8 cellular contexts compared by ENCODE assay signal in the genomic region with DNA sequence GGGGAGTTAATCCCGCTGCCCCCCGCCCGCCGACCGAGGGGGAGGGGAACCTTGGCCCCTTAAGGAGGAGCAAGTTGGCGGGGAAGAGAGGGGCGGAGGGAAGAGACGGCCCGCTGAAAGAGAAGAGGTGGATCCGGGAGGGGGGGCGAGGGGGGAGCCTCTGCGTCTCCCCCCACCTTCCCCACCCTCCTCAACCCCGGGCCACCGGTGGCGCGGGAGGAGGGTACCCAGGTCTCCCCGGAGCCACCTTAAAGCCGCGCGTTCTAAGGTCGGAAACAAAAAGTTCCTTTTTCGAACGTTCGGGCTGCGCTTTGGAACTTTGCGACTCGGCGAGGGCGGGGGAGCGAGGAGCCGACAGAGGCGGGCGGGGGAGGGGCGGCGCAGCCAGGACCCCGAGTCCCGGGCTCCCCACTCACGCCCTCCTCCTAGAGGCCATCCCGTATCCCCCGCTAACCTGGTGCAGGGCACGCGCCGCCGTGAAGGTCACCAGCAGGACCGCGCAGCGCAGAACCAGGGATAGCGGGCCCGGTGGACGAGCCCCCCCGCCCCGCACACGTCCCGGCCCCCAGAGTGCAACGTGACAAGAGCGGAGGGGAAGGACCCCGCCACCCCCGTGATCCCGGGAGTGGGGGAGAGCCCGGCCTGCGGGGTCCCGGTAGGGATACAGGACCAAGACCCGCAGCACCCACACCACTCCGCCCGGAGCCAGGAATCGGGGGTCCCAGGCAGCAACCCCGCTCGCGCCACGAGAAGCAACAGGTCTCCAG. TPM values are rescaled to one million over a fixed set of nuclear protein-coding genes. Genes with fewer than 3 reads are reported as not detected.
A peak's percentile ranks its signal among the peaks of the same experiment; 100 is the strongest.
DNase-seq lines count a peak whose midpoint lies in the region; ATAC-seq, FAIRE-seq and TF ChIP-seq lines count a peak whose summit lies in the region.

No MANE protein-coding gene starts in this region.

- H2AFZ ChIP-seq in HepG2 (ENCODE audit: low read length): no peak overlapping the region

- POLR2A ChIA-PET in HepG2 (lab: Yijun Ruan, JAX): interaction anchor here (0.6 to 1.5 kb wide), 5 partner anchors 10 to 41 kb away, joined by 3 to 8 read pairs (median 5); a partner anchor contains a TSS

- peaks cover 37% of the 10 kb centered on the region for H4K20me1 ChIP-seq in HepG2 (ENCODE audit: insufficient read depth, low read length)

- CTCF ChIA-PET in HepG2 (lab: Yijun Ruan, JAX; ENCODE audit: low intra/inter-chr PET ratio, low total read pairs): no interaction called here

- no peak for DNase-seq in AG09309 (ENCODE audit: low read depth)
- DNase-seq in GM19239 (ENCODE audit: insufficient read length, low spot score): no peak
- peak; percentile 82 for DNase-seq in NAMALWA (ENCODE audit: low spot score)
- peak; percentile 80 to 82 for DNase-seq in activated CD4-positive, alpha-beta T cell treated with anti-CD3 and anti-CD28 coated beads for 4 hours
- peak; percentile 86 for DNase-seq in colonic mucosa
- DNase-seq in HepG2 (ENCODE audit: low spot score): peak; percentile 76
- peak; percentile 81 for DNase-seq in stimulated activated CD4-positive, alpha-beta T cell treated with anti-CD3 and anti-CD28 coated beads, Interleukin-4, amount 100 ng/mL, for 24 hours

- under 1% methylated on average over 34 of the region's 70 CpGs for WGBS in HepG2 (ENCODE audit: low lambda C conversion rate)

- peak; percentile 27; the same call in 1 of the 2 replicates for TF ChIP-seq RAD21 in HepG2 (CRISPR knock-in tag; IDR thresholded peaks at IDR 0.05)

- H3K4me1 ChIP-seq in colonic mucosa (peaks cover 10% of the 10 kb centered on the region), HepG2 (ENCODE audit: insufficient read depth, low read length) (peaks cover 65% of the 10 kb centered on the region)

- TSS peak; percentile 80 for BruUV-seq in HepG2 (replicated peaks; lab: Mats Ljungman, UMichigan)

- no peak for TF ChIP-seq CTCF in AG09309 (IDR thresholded peaks at IDR 0.05; ENCODE audit: control insufficient read depth, insufficient read depth, low read depth, low read length, missing control alignments)
- no peak for TF ChIP-seq CTCF in colonic mucosa (IDR thresholded peaks at IDR 0.05)
- TF ChIP-seq CTCF in HepG2 (CRISPR knock-in tag; IDR thresholded peaks at IDR 0.05): peak; percentile 34

- H3K9ac ChIP-seq in colonic mucosa (ENCODE audit: low read depth in 2 of 2, low read length in 2 of 2): peak overlapping the region; percentile 97 to 100
- H3K9ac ChIP-seq in HepG2 (ENCODE audit: insufficient read depth, low read depth, low read length): peak overlapping the region; percentile 100

- no peaks in the 10 kb centered on the region for H3K9me3 ChIP-seq in colonic mucosa
- H3K9me3 ChIP-seq in HepG2 (ENCODE audit: low read length): no peaks in the 10 kb centered on the region

- intact Hi-C loops in colonic mucosa (cut with DNase I): no loop called here
- intact Hi-C loops in HepG2 (cut with micrococcal nuclease; ENCODE audit: unreplicated experiment): no loop called here

- no peaks in the 10 kb centered on the region for H3K36me3 ChIP-seq in colonic mucosa
- peaks cover 4 to 24% of the 10 kb centered on the region in 2 experiments; a peak in 3 of 5 replicates for H3K36me3 ChIP-seq in HepG2 (replicated peaks in 1 of 2; ENCODE audit: control insufficient read depth in 1 of 2, insufficient read depth in 2 of 2, low read length in 2 of 2)

- peak in 1 of 2 experiments; percentile 13; a peak in 2 of 4 replicates for TF ChIP-seq POLR2A in HepG2 (IDR thresholded peaks at IDR 0.05; ENCODE audit: insufficient read depth in 1 of 2, low read depth in 2 of 2, low read length in 2 of 2)

- H3K27ac ChIP-seq in colonic mucosa (peak overlapping the region; percentile 93), HepG2 (ENCODE audit: extremely low read length, insufficient read depth, low read length) (peak overlapping the region; percentile 100)

- FAIRE-seq in GM19239 (lab: Jason Lieb, UNC) (peak; percentile 84), HepG2 (lab: Jason Lieb, UNC) (no peak)

- peak overlapping the region; percentile 46 for H3K4me2 ChIP-seq in HepG2 (ENCODE audit: low read depth, low read length)

- peak; percentile 60 for ATAC-seq in HepG2
- no peak for ATAC-seq in HG03354 (IDR thresholded peaks at IDR 0.05; ENCODE audit: poor library complexity, severe bottlenecking, unreplicated experiment)

- in situ Hi-C loops in HepG2 (cut with HindIII; ENCODE audit: extremely low pct_ligation_motif_present, low pct_unique_long_range_greater_than_20kb): loop anchor here (5.0 kb wide), 1 partner anchor 33 kb away; no protein-coding TSS in a partner anchor

- H3K27me3 ChIP-seq in colonic mucosa: no peaks in the 10 kb centered on the region
- no peaks in the 10 kb centered on the region; a peak in 1 of 5 replicates for H3K27me3 ChIP-seq in HepG2 (ENCODE audit: control insufficient read depth in 1 of 2, insufficient read depth in 2 of 2, low read length in 2 of 2)

- peak in 1 of 2 experiments; percentile 15; a peak in 1 of 4 replicates for TF ChIP-seq EP300 in HepG2 (IDR thresholded peaks at IDR 0.05; ENCODE audit: low read depth in 2 of 2, low read length in 2 of 2)
- TF ChIP-seq EP300 in HepG2 (CRISPR knock-in tag; IDR thresholded peaks at IDR 0.05; ENCODE audit: borderline replicate concordance): no peak

- peak overlapping the region; percentile 100 for H3K4me3 ChIP-seq in AG09309 (ENCODE audit: control insufficient read depth, low read depth, low read length)
- H3K4me3 ChIP-seq in colonic mucosa: peak overlapping the region; percentile 86
- H3K4me3 ChIP-seq in HepG2 (replicated peaks in 1 of 3; ENCODE audit: insufficient read depth in 1 of 3, low read depth in 2 of 3, low read length in 3 of 3): peak overlapping the region; percentile 95 to 99 (median 99)

- H3K79me2 ChIP-seq in HepG2 (ENCODE audit: insufficient read depth, low read length): peaks cover 43% of the 10 kb centered on the region

RNA-seq across cellular contexts. Expression of a gene that starts 0.7 kb away (rescaled TPM):
- total RNA-seq in colonic mucosa: 10 to 100 TPM; 46.7 to 57.3 TPM
- 43.2 and 67.1 TPM in 2 replicates for total RNA-seq in HepG2 (2016; rRNA removed; fragmentation: Illumina TruSeq; extraction: Trizol)
- total RNA-seq in HepG2 (2016; cell fraction: cytosol; rRNA removed; fragmentation: Illumina TruSeq; extraction: Trizol; ENCODE audit: low read depth): 54.9 and 66.8 TPM in 2 replicates
- total RNA-seq in HepG2 (2016; cell fraction: insoluble cytoplasmic fraction; rRNA removed; fragmentation: Illumina TruSeq; extraction: Trizol): 35.3 and 68.2 TPM in 2 replicates
- total RNA-seq in HepG2 (2016; cell fraction: membrane; rRNA removed; fragmentation: Illumina TruSeq; extraction: Trizol): 104 and 115 TPM in 2 replicates
- 31.2 and 38.3 TPM in 2 replicates for total RNA-seq in HepG2 (2016; cell fraction: nucleus; rRNA removed; fragmentation: Illumina TruSeq; extraction: Trizol)
- polyA plus RNA-seq in HepG2 (2011; rRNA removed): 62.5 and 69.9 TPM in 2 replicates
- 36.9 and 45.9 TPM in 2 replicates for polyA plus RNA-seq in HepG2 (2011; cell fraction: cytosol; rRNA removed)
- 109 and 170 TPM in 2 replicates for polyA plus RNA-seq in HepG2 (2011; cell fraction: nucleus; rRNA removed)
- polyA plus RNA-seq in HepG2 (2012): 38.4 and 44.3 TPM in 2 replicates
- 30.4 TPM in 2 replicates for polyA plus RNA-seq in HepG2 (2016; cell fraction: cytosol; fragmentation: Illumina TruSeq; extraction: Trizol; ENCODE audit: low read depth)
- polyA plus RNA-seq in HepG2 (2016; cell fraction: insoluble cytoplasmic fraction; fragmentation: Illumina TruSeq; extraction: Trizol; ENCODE audit: low read depth): 56.4 and 79.4 TPM in 2 replicates
- 55.2 and 69.1 TPM in 2 replicates for polyA plus RNA-seq in HepG2 (2016; cell fraction: membrane; fragmentation: Illumina TruSeq; extraction: Trizol; ENCODE audit: low read depth)
- 77.4 and 89.7 TPM in 2 replicates for polyA plus RNA-seq in HepG2 (2016; cell fraction: nucleus; fragmentation: Illumina TruSeq; extraction: Trizol; ENCODE audit: insufficient read depth, low read depth)
- 39.2 and 85.5 TPM in 2 replicates for polyA minus RNA-seq in HepG2 (2011; rRNA and poly(A)+ RNA removed; ENCODE audit: low replicate concordance)
- polyA minus RNA-seq in HepG2 (2011; cell fraction: cytosol; rRNA and poly(A)+ RNA removed): 38.3 and 50.2 TPM in 2 replicates
- 40.9 and 56.5 TPM in 2 replicates for polyA minus RNA-seq in HepG2 (2011; cell fraction: nucleus; rRNA and poly(A)+ RNA removed)

RNA-seq across cellular contexts. Expression of a gene that starts 11.9 kb away (rescaled TPM):
- total RNA-seq in colonic mucosa (10 to 100 TPM; 47.8 to 51.8 TPM), HepG2 (2016; rRNA removed; fragmentation: Illumina TruSeq; extraction: Trizol) (14.8 and 16.9 TPM in 2 replicates)
- total RNA-seq in HepG2 (2016; cell fraction: cytosol; rRNA removed; fragmentation: Illumina TruSeq; extraction: Trizol; ENCODE audit: low read depth): 16.1 and 22.9 TPM in 2 replicates
- total RNA-seq in HepG2 (2016; cell fraction: insoluble cytoplasmic fraction; rRNA removed; fragmentation: Illumina TruSeq; extraction: Trizol): 11.4 and 17.4 TPM in 2 replicates
- total RNA-seq in HepG2 (2016; cell fraction: membrane; rRNA removed; fragmentation: Illumina TruSeq; extraction: Trizol): 31.4 and 34.4 TPM in 2 replicates
- total RNA-seq in HepG2 (2016; cell fraction: nucleus; rRNA removed; fragmentation: Illumina TruSeq; extraction: Trizol): 9.7 and 11.2 TPM in 2 replicates
- polyA plus RNA-seq in HepG2 (2011; rRNA removed): 52.5 and 56.5 TPM in 2 replicates
- 33.8 and 36.7 TPM in 2 replicates for polyA plus RNA-seq in HepG2 (2011; cell fraction: cytosol; rRNA removed)
- 33.5 and 34.5 TPM in 2 replicates for polyA plus RNA-seq in HepG2 (2011; cell fraction: nucleus; rRNA removed)
- 25.2 and 25.7 TPM in 2 replicates for polyA plus RNA-seq in HepG2 (2012)
- 41.6 and 46.1 TPM in 2 replicates for polyA plus RNA-seq in HepG2 (2016; cell fraction: cytosol; fragmentation: Illumina TruSeq; extraction: Trizol; ENCODE audit: low read depth)
- 45.9 and 55.0 TPM in 2 replicates for polyA plus RNA-seq in HepG2 (2016; cell fraction: insoluble cytoplasmic fraction; fragmentation: Illumina TruSeq; extraction: Trizol; ENCODE audit: low read depth)
- 67.9 and 73.5 TPM in 2 replicates for polyA plus RNA-seq in HepG2 (2016; cell fraction: membrane; fragmentation: Illumina TruSeq; extraction: Trizol; ENCODE audit: low read depth)
- 44.2 and 47.7 TPM in 2 replicates for polyA plus RNA-seq in HepG2 (2016; cell fraction: nucleus; fragmentation: Illumina TruSeq; extraction: Trizol; ENCODE audit: insufficient read depth, low read depth)
- polyA minus RNA-seq in HepG2 (2011; rRNA and poly(A)+ RNA removed; ENCODE audit: low replicate concordance): 34.3 and 51.6 TPM in 2 replicates
- 9.1 and 14.1 TPM in 2 replicates for polyA minus RNA-seq in HepG2 (2011; cell fraction: cytosol; rRNA and poly(A)+ RNA removed)
- 5.2 and 6.8 TPM in 2 replicates for polyA minus RNA-seq in HepG2 (2011; cell fraction: nucleus; rRNA and poly(A)+ RNA removed)

RNA-seq across cellular contexts. Expression of a gene that starts 14.8 kb away (rescaled TPM):
- total RNA-seq in colonic mucosa: 10 to 100 TPM; 47.8 to 54.6 TPM
- total RNA-seq in HepG2 (2016; rRNA removed; fragmentation: Illumina TruSeq; extraction: Trizol): 5.4 and 8.0 TPM in 2 replicates
- 1.5 and 1.8 TPM in 2 replicates for total RNA-seq in HepG2 (2016; cell fraction: cytosol; rRNA removed; fragmentation: Illumina TruSeq; extraction: Trizol; ENCODE audit: low read depth)
- 5.2 and 7.8 TPM in 2 replicates for total RNA-seq in HepG2 (2016; cell fraction: insoluble cytoplasmic fraction; rRNA removed; fragmentation: Illumina TruSeq; extraction: Trizol)
- total RNA-seq in HepG2 (2016; cell fraction: membrane; rRNA removed; fragmentation: Illumina TruSeq; extraction: Trizol): 4.6 and 4.9 TPM in 2 replicates
- 10.4 and 12.3 TPM in 2 replicates for total RNA-seq in HepG2 (2016; cell fraction: nucleus; rRNA removed; fragmentation: Illumina TruSeq; extraction: Trizol)
- polyA plus RNA-seq in HepG2 (2011; rRNA removed): 5.9 and 8.3 TPM in 2 replicates
- polyA plus RNA-seq in HepG2 (2011; cell fraction: cytosol; rRNA removed): 3.3 and 5.6 TPM in 2 replicates
- 60.6 and 75.8 TPM in 2 replicates for polyA plus RNA-seq in HepG2 (2011; cell fraction: nucleus; rRNA removed)
- 17.6 and 25.1 TPM in 2 replicates for polyA plus RNA-seq in HepG2 (2012)
- polyA plus RNA-seq in HepG2 (2016; cell fraction: cytosol; fragmentation: Illumina TruSeq; extraction: Trizol; ENCODE audit: low read depth): 1.7 and 1.9 TPM in 2 replicates
- polyA plus RNA-seq in HepG2 (2016; cell fraction: insoluble cytoplasmic fraction; fragmentation: Illumina TruSeq; extraction: Trizol; ENCODE audit: low read depth): 10.1 and 16.9 TPM in 2 replicates
- 5.7 and 6.0 TPM in 2 replicates for polyA plus RNA-seq in HepG2 (2016; cell fraction: membrane; fragmentation: Illumina TruSeq; extraction: Trizol; ENCODE audit: low read depth)
- 61.0 and 65.4 TPM in 2 replicates for polyA plus RNA-seq in HepG2 (2016; cell fraction: nucleus; fragmentation: Illumina TruSeq; extraction: Trizol; ENCODE audit: insufficient read depth, low read depth)
- 3.6 and 7.9 TPM in 2 replicates for polyA minus RNA-seq in HepG2 (2011; rRNA and poly(A)+ RNA removed; ENCODE audit: low replicate concordance)
- polyA minus RNA-seq in HepG2 (2011; cell fraction: cytosol; rRNA and poly(A)+ RNA removed): 9.1 and 10.8 TPM in 2 replicates
- 14.7 and 15.5 TPM in 2 replicates for polyA minus RNA-seq in HepG2 (2011; cell fraction: nucleus; rRNA and poly(A)+ RNA removed)

RNA-seq across cellular contexts. Expression of a gene that starts 34.2 kb away (rescaled TPM):
- total RNA-seq in colonic mucosa (10 to 100 TPM in 1 of 2 donors, 1 to 10 TPM in 1; 9.3 to 12.8 TPM), HepG2 (2016; rRNA removed; fragmentation: Illumina TruSeq; extraction: Trizol) (8.4 and 8.5 TPM in 2 replicates)
- total RNA-seq in HepG2 (2016; cell fraction: cytosol; rRNA removed; fragmentation: Illumina TruSeq; extraction: Trizol; ENCODE audit: low read depth): 3.2 and 4.1 TPM in 2 replicates
- 7.8 and 8.2 TPM in 2 replicates for total RNA-seq in HepG2 (2016; cell fraction: insoluble cytoplasmic fraction; rRNA removed; fragmentation: Illumina TruSeq; extraction: Trizol)
- 7.8 and 8.0 TPM in 2 replicates for total RNA-seq in HepG2 (2016; cell fraction: membrane; rRNA removed; fragmentation: Illumina TruSeq; extraction: Trizol)
- 5.4 and 6.6 TPM in 2 replicates for total RNA-seq in HepG2 (2016; cell fraction: nucleus; rRNA removed; fragmentation: Illumina TruSeq; extraction: Trizol)
- 3.3 and 4.3 TPM in 2 replicates for polyA plus RNA-seq in HepG2 (2011; rRNA removed)
- polyA plus RNA-seq in HepG2 (2011; cell fraction: cytosol; rRNA removed): 1.6 and 1.7 TPM in 2 replicates
- 6.8 and 7.0 TPM in 2 replicates for polyA plus RNA-seq in HepG2 (2011; cell fraction: nucleus; rRNA removed)
- 4.9 and 5.8 TPM in 2 replicates for polyA plus RNA-seq in HepG2 (2012)
- polyA plus RNA-seq in HepG2 (2016; cell fraction: cytosol; fragmentation: Illumina TruSeq; extraction: Trizol; ENCODE audit: low read depth): 0.61 and 0.84 TPM in 2 replicates
- polyA plus RNA-seq in HepG2 (2016; cell fraction: insoluble cytoplasmic fraction; fragmentation: Illumina TruSeq; extraction: Trizol; ENCODE audit: low read depth): 3.0 and 6.6 TPM in 2 replicates
- polyA plus RNA-seq in HepG2 (2016; cell fraction: membrane; fragmentation: Illumina TruSeq; extraction: Trizol; ENCODE audit: low read depth): 1.2 and 1.8 TPM in 2 replicates
- polyA plus RNA-seq in HepG2 (2016; cell fraction: nucleus; fragmentation: Illumina TruSeq; extraction: Trizol; ENCODE audit: insufficient read depth, low read depth): 4.9 and 6.7 TPM in 2 replicates
- 12.7 and 19.4 TPM in 2 replicates for polyA minus RNA-seq in HepG2 (2011; rRNA and poly(A)+ RNA removed; ENCODE audit: low replicate concordance)
- polyA minus RNA-seq in HepG2 (2011; cell fraction: cytosol; rRNA and poly(A)+ RNA removed): 2.9 and 4.0 TPM in 2 replicates
- 8.8 and 9.3 TPM in 2 replicates for polyA minus RNA-seq in HepG2 (2011; cell fraction: nucleus; rRNA and poly(A)+ RNA removed)

RNA-seq across cellular contexts. Expression of a gene that starts 36.8 kb away (rescaled TPM):
- 10 to 100 TPM; 27.0 to 33.8 TPM for total RNA-seq in colonic mucosa
- 14.7 and 19.2 TPM in 2 replicates for total RNA-seq in HepG2 (2016; rRNA removed; fragmentation: Illumina TruSeq; extraction: Trizol)
- 9.6 and 10.0 TPM in 2 replicates for total RNA-seq in HepG2 (2016; cell fraction: cytosol; rRNA removed; fragmentation: Illumina TruSeq; extraction: Trizol; ENCODE audit: low read depth)
- total RNA-seq in HepG2 (2016; cell fraction: insoluble cytoplasmic fraction; rRNA removed; fragmentation: Illumina TruSeq; extraction: Trizol): 16.1 and 18.5 TPM in 2 replicates
- total RNA-seq in HepG2 (2016; cell fraction: membrane; rRNA removed; fragmentation: Illumina TruSeq; extraction: Trizol): 27.2 and 29.6 TPM in 2 replicates
- total RNA-seq in HepG2 (2016; cell fraction: nucleus; rRNA removed; fragmentation: Illumina TruSeq; extraction: Trizol): 6.8 and 8.3 TPM in 2 replicates
- 24.7 and 26.1 TPM in 2 replicates for polyA plus RNA-seq in HepG2 (2011; rRNA removed)
- polyA plus RNA-seq in HepG2 (2011; cell fraction: cytosol; rRNA removed): 25.5 and 32.8 TPM in 2 replicates
- polyA plus RNA-seq in HepG2 (2011; cell fraction: nucleus; rRNA removed): 26.7 and 26.8 TPM in 2 replicates
- 11.1 and 19.5 TPM in 2 replicates for polyA plus RNA-seq in HepG2 (2012)
- polyA plus RNA-seq in HepG2 (2016; cell fraction: cytosol; fragmentation: Illumina TruSeq; extraction: Trizol; ENCODE audit: low read depth): 10.7 and 11.1 TPM in 2 replicates
- 19.2 and 19.5 TPM in 2 replicates for polyA plus RNA-seq in HepG2 (2016; cell fraction: insoluble cytoplasmic fraction; fragmentation: Illumina TruSeq; extraction: Trizol; ENCODE audit: low read depth)
- polyA plus RNA-seq in HepG2 (2016; cell fraction: membrane; fragmentation: Illumina TruSeq; extraction: Trizol; ENCODE audit: low read depth): 23.2 and 25.7 TPM in 2 replicates
- 16.9 and 21.4 TPM in 2 replicates for polyA plus RNA-seq in HepG2 (2016; cell fraction: nucleus; fragmentation: Illumina TruSeq; extraction: Trizol; ENCODE audit: insufficient read depth, low read depth)
- 15.6 and 26.0 TPM in 2 replicates for polyA minus RNA-seq in HepG2 (2011; rRNA and poly(A)+ RNA removed; ENCODE audit: low replicate concordance)
- polyA minus RNA-seq in HepG2 (2011; cell fraction: cytosol; rRNA and poly(A)+ RNA removed): 6.8 and 8.3 TPM in 2 replicates
- polyA minus RNA-seq in HepG2 (2011; cell fraction: nucleus; rRNA and poly(A)+ RNA removed): 5.0 and 7.2 TPM in 2 replicates

Comparison
In these comparisons a context has a peak if more than half of its experiments do, and no peak if none do; other contexts are left out.
1. DNase-seq: peak in NAMALWA (single experiment), activated CD4-positive, alpha-beta T cell treated with anti-CD3 and anti-CD28 coated beads for 4 hours (2 of 2), colonic mucosa (single experiment), HepG2 (single experiment) and stimulated activated CD4-positive, alpha-beta T cell treated with anti-CD3 and anti-CD28 coated beads, Interleukin-4, amount 100 ng/mL, for 24 hours (single experiment); none in AG09309 (single experiment) and GM19239 (single experiment).
2. Peak in every context shown above with its lines, with median percentiles within 50 percentile points of each other: H3K4me3 ChIP-seq.